ENCODE assay signal across 11 cellular contexts in the genomic region with DNA sequence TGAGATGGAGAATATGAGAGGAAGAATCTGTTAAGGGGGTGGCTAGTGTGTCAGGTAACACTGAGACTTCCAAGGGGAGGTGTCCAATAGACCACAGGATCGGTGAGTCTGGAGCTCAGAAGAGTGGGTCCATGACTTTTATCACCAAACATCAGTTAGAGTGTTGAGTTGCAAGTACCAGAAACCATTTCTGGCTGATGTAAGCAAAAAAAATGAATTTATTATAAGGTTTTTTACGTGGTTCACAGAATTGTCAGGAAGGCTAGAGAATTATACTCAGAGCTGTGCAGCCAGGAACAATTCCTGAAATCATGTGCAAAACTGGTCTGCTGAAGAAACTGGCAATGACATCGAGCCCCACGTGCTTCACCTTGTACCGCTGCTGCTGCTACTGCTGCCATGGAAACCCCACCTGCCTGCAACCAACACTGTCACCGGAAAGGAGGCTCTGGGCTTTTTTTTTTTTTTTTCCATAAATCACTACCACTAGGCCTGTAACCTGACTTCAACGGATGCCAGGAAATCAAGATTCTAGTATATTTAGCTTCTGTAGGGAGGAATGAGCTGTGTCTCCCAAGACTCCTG. TPM values are rescaled to one million over a fixed set of nuclear protein-coding genes. Genes with fewer than 3 reads are reported as not detected.
A peak's percentile ranks its signal among the peaks of the same experiment; 100 is the strongest.
DNase-seq lines count a peak whose midpoint lies in the region; ATAC-seq and TF ChIP-seq lines count a peak whose summit lies in the region.
"Had no signal": no experiment of that assay in that cellular context is flagged by ENCODE, and none has a peak within 500 bp of the region (broad histone marks: within the 10 kb centered on the region; RNA-seq: fewer than 3 reads in every experiment).

No MANE protein-coding gene starts in this region.

- H3K27me3 Mint-ChIP-seq in activated CD4-positive, alpha-beta T cell treated with anti-CD3 and anti-CD28 coated beads, Interleukin-2, amount 10 ng/mL, durations not matched to agents 24 days and 14 days = peaks cover 4% of the 10 kb centered on the region

- ATAC-seq in HG02588 (IDR thresholded peaks at IDR 0.05; ENCODE audit: unreplicated experiment) = no peak
- no peak for ATAC-seq in HG03095 (IDR thresholded peaks at IDR 0.05; ENCODE audit: unreplicated experiment)

- peaks cover 2% of the 10 kb centered on the region for H3K36me3 Mint-ChIP-seq in activated CD4-positive, alpha-beta T cell treated with anti-CD3 and anti-CD28 coated beads, Interleukin-2, amount 10 ng/mL, durations not matched to agents 24 days and 14 days (ENCODE audit: low read depth)

- TF ChIP-seq EP300 in neural cell (conservative IDR thresholded peaks at IDR 0.05; ENCODE audit: poor library complexity, severe bottlenecking) = peak; percentile 84

- H3K4me3 Mint-ChIP-seq in activated CD4-positive, alpha-beta T cell treated with anti-CD3 and anti-CD28 coated beads, Interleukin-2, amount 10 ng/mL, durations not matched to agents 24 days and 14 days = no peak overlapping the region

- H3K27ac ChIP-seq in adrenal gland = peak overlapping the region in 2 of 5 donors; percentile 22 to 44
- H3K27ac ChIP-seq in neural cell (ENCODE audit: low read length) = peak overlapping the region; percentile 89

- 35 to 74% (median 66%) methylated on average over 7 of the region's 7 CpGs for WGBS in adrenal gland, 4 donors

- H3K27ac Mint-ChIP-seq in activated CD4-positive, alpha-beta T cell treated with anti-CD3 and anti-CD28 coated beads, Interleukin-2, amount 10 ng/mL, durations not matched to agents 24 days and 14 days = peak overlapping the region; percentile 70

- H3K36me3 ChIP-seq in adrenal gland (replicated peaks in 1 of 2) (no peaks in the 10 kb centered on the region), neural cell (ENCODE audit: insufficient read depth, low read length) (no peaks in the 10 kb centered on the region)

- H3K9ac ChIP-seq in neural cell (ENCODE audit: low read length) = peak overlapping the region; percentile 69

- no peak overlapping the region for H3K4me3 ChIP-seq in adrenal gland
- peak overlapping the region; percentile 51 for H3K4me3 ChIP-seq in neural cell (ENCODE audit: low read length)
- H3K4me3 ChIP-seq: stomach had no signal

- no peaks in the 10 kb centered on the region for H3K9me3 Mint-ChIP-seq in activated CD4-positive, alpha-beta T cell treated with anti-CD3 and anti-CD28 coated beads, Interleukin-2, amount 10 ng/mL, durations not matched to agents 24 days and 14 days

- TF ChIP-seq CTCF in adrenal gland (IDR thresholded peaks at IDR 0.05) = no peak
- no peak for TF ChIP-seq CTCF in neural cell (IDR thresholded peaks at IDR 0.05; ENCODE audit: poor library complexity, severe bottlenecking)

- H2AFZ ChIP-seq in neural cell (ENCODE audit: low read depth, low read length) = peak overlapping the region; percentile 36

- TF ChIP-seq RAD21 in neural cell (conservative IDR thresholded peaks at IDR 0.05) = peak; percentile 51

- H3K9me3 ChIP-seq in adrenal gland (replicated peaks in 1 of 3) (no peaks in the 10 kb centered on the region), neural cell (ENCODE audit: low read length) (no peaks in the 10 kb centered on the region)
- H3K9me3 ChIP-seq: stomach had no signal

- TF ChIP-seq POLR2A in adrenal gland (IDR thresholded peaks at IDR 0.05) = peak in 1 of 2 donors; percentile 53

- H3K4me1 Mint-ChIP-seq in activated CD4-positive, alpha-beta T cell treated with anti-CD3 and anti-CD28 coated beads, Interleukin-2, amount 10 ng/mL, durations not matched to agents 24 days and 14 days = peaks cover 14% of the 10 kb centered on the region

- no peaks in the 10 kb centered on the region for H3F3A ChIP-seq in neural cell (ENCODE audit: insufficient read depth, low read length, poor library complexity, severe bottlenecking)

- H3K27me3 ChIP-seq in adrenal gland = no peaks in the 10 kb centered on the region
- no peaks in the 10 kb centered on the region for H3K27me3 ChIP-seq in neural cell (ENCODE audit: insufficient read depth, low read depth, low read length)
- H3K27me3 ChIP-seq: stomach had no signal

- no peaks in the 10 kb centered on the region for H4K20me1 ChIP-seq in neural cell (ENCODE audit: insufficient read depth)

- intact Hi-C loops in activated CD4-positive, alpha-beta T cell treated with anti-CD3 and anti-CD28 coated beads, Interleukin-2, amount 10 ng/mL, durations not matched to agents 24 days and 14 days (cut with micrococcal nuclease) = loop anchor here (5.0 kb wide), 1 partner anchor 72 kb away; a partner anchor contains a TSS
- intact Hi-C loops in adrenal gland (cut with DNase I) = no loop called here

- no peaks in the 10 kb centered on the region for H3K79me2 ChIP-seq in neural cell (replicated peaks; ENCODE audit: insufficient read depth, low read length)

- no peaks in the 10 kb centered on the region for H3K9me2 ChIP-seq in neural cell (ENCODE audit: insufficient read depth, low read length)

- DNase-seq in activated CD4-positive, alpha-beta T cell treated with anti-CD3 and anti-CD28 coated beads, Interleukin-2, amount 10 ng/mL, durations not matched to agents 24 days and 14 days = peak; percentile 88
- no peak for DNase-seq in activated CD4-positive, alpha-beta T cell treated with anti-CD3 and anti-CD28 coated beads for 1 hour
- DNase-seq in NCI-H1092 treated with DMSO at 0.1 percent for 48 hours (lab: John Stamatoyannopoulos, UW) (peak; percentile 37), adrenal gland (peak in 6 of 7 donors; percentile 27 to 95 (median 78)), GOT3 (lab: John Stamatoyannopoulos, UW) (no peak)
- DNase-seq: activated gamma-delta T cell treated with Interleukin-2 at 50 U/mL for 16 hours; effector memory CD4-positive, alpha-beta T cell; stomach had no signal

- H3K4me2 ChIP-seq in neural cell (ENCODE audit: low read length) = peak overlapping the region; percentile 54

- H3K4me1 ChIP-seq in adrenal gland (replicated peaks in 1 of 2) = peaks cover 0 to 7% of the 10 kb centered on the region in 2 donors
- H3K4me1 ChIP-seq: stomach had no signal

TF ChIP-seq in neural cell, 6 proteins besides CTCF, POLR2A, EP300 and RAD21:
- TF ChIP-seq POLR2AphosphoS5 (IDR thresholded peaks at IDR 0.05) = peak; percentile 65
- TF ChIP-seq MXI1 (conservative IDR thresholded peaks at IDR 0.05; ENCODE audit: poor library complexity, severe bottlenecking) = peak; percentile 86
- no peak for TF ChIP-seq EZH2 (IDR thresholded peaks at IDR 0.05; ENCODE audit: borderline replicate concordance, insufficient read depth, low read length, poor library complexity, severe bottlenecking)
- TF ChIP-seq, protein P1, sequence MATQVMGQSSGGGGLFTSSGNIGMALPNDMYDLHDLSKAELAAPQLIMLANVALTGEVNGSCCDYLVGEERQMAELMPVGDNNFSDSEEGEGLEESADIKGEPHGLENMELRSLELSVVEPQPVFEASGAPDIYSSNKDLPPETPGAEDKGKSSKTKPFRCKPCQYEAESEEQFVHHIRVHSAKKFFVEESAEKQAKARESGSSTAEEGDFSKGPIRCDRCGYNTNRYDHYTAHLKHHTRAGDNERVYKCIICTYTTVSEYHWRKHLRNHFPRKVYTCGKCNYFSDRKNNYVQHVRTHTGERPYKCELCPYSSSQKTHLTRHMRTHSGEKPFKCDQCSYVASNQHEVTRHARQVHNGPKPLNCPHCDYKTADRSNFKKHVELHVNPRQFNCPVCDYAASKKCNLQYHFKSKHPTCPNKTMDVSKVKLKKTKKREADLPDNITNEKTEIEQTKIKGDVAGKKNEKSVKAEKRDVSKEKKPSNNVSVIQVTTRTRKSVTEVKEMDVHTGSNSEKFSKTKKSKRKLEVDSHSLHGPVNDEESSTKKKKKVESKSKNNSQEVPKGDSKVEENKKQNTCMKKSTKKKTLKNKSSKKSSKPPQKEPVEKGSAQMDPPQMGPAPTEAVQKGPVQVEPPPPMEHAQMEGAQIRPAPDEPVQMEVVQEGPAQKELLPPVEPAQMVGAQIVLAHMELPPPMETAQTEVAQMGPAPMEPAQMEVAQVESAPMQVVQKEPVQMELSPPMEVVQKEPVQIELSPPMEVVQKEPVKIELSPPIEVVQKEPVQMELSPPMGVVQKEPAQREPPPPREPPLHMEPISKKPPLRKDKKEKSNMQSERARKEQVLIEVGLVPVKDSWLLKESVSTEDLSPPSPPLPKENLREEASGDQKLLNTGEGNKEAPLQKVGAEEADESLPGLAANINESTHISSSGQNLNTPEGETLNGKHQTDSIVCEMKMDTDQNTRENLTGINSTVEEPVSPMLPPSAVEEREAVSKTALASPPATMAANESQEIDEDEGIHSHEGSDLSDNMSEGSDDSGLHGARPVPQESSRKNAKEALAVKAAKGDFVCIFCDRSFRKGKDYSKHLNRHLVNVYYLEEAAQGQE (IDR thresholded peaks at IDR 0.05; ENCODE audit: borderline replicate concordance) = peak; percentile 82
- TF ChIP-seq TAF1 (IDR thresholded peaks at IDR 0.05; ENCODE audit: low read depth) = no peak
- TF ChIP-seq SMC3 (conservative IDR thresholded peaks at IDR 0.05; ENCODE audit: poor library complexity) = peak; percentile 60

RNA-seq across cellular contexts. Expression of a gene that starts 16.6 kb away (rescaled TPM):
- total RNA-seq in activated CD4-positive, alpha-beta T cell treated with anti-CD3 and anti-CD28 coated beads, Interleukin-2, amount 10 ng/mL, durations not matched to agents 24 days and 14 days = 0.57 and 0.63 TPM in 2 replicates
- total RNA-seq in adrenal gland = 10 to 100 TPM in 6 of 8 donors, 1 to 10 TPM in 2; 6.8 to 21.9 (median 17.2) TPM
- polyA plus RNA-seq in adrenal gland (10 to 100 TPM; 17.2 to 36.0 (median 35.8) TPM), neural cell (11.3 and 13.9 TPM in 2 replicates)
- 59.2 and 62.4 TPM in 2 replicates for polyA minus RNA-seq in neural cell

Comparison
In these comparisons a context has a peak if more than half of its experiments do, and no peak if none do; other contexts are left out.
1. DNase-seq: peak in activated CD4-positive, alpha-beta T cell treated with anti-CD3 and anti-CD28 coated beads, Interleukin-2, amount 10 ng/mL, durations not matched to agents 24 days and 14 days (single experiment), NCI-H1092 treated with DMSO at 0.1 percent for 48 hours (single experiment) and adrenal gland (6 of 7); none in activated CD4-positive, alpha-beta T cell treated with anti-CD3 and anti-CD28 coated beads for 1 hour (single experiment) and GOT3 (single experiment).